ENCODE assay signal across 7 cellular contexts in genomic region chrX:48475295-48475694, GRCh38. TPM values are rescaled to one million over a fixed set of nuclear protein-coding genes. Genes with fewer than 3 reads are reported as not detected.
DNase-seq lines count a peak whose midpoint lies in the region; ATAC-seq and TF ChIP-seq lines count a peak whose summit lies in the region.

No MANE protein-coding gene starts in this region.

- in situ Hi-C loops in HAP-1 (cut with MboI; ENCODE audit: low sequenced_read_pairs), result loop anchor here (25.0 kb wide), 1 partner anchor 613 kb away; no protein-coding TSS in a partner anchor

- peaks cover 15% of the 10 kb centered on the region for H3K36me3 ChIP-seq in HAP-1 (replicated peaks)
- no peaks in the 10 kb centered on the region; the same call in 1 of the 2 replicates for H3K36me3 ChIP-seq in SK-N-MC (ENCODE audit: insufficient read depth, low read length)
- H3K36me3 ChIP-seq in skeletal muscle tissue (ENCODE audit: control insufficient read depth in 3 of 3, insufficient read depth in 3 of 3, low read length in 3 of 3), result no peaks in the 10 kb centered on the region

- no peaks in the 10 kb centered on the region for H3K27me3 ChIP-seq in HAP-1 (ENCODE audit: low read depth)
- H3K27me3 ChIP-seq in skeletal muscle tissue (ENCODE audit: control insufficient read depth in 3 of 3, insufficient read depth in 3 of 3, low read length in 3 of 3), result no peaks in the 10 kb centered on the region

- H3K9ac ChIP-seq in SK-N-MC (ENCODE audit: insufficient read length), result peak overlapping the region; percentile 91
- H3K9ac ChIP-seq in skeletal muscle tissue (ENCODE audit: low read depth in 1 of 3, low read length in 3 of 3), result peak overlapping the region; percentile 84 to 87 (median 85)

- DNase-seq in HAP-1 (ENCODE audit: low spot score in 2 of 2), result peak in 1 of 2 experiments; percentile 34
- DNase-seq in SK-N-MC (ENCODE audit: low read depth, low spot score), result no peak
- DNase-seq in fibroblast of the aortic adventitia (ENCODE audit: low read depth), result no peak
- DNase-seq in hippocampal formation (lab: John Stamatoyannopoulos, UW), result no peak
- DNase-seq in amygdala (lab: John Stamatoyannopoulos, UW), result no peak

- no peak for TF ChIP-seq CTCF in fibroblast of the aortic adventitia (IDR thresholded peaks at IDR 0.05; ENCODE audit: insufficient read depth, low read length)

- peak overlapping the region; percentile 92; the same call in 1 of the 2 replicates for H3K27ac ChIP-seq in SK-N-MC
- peak overlapping the region; percentile 57 for H3K27ac ChIP-seq in skeletal muscle tissue (ENCODE audit: low read depth, low read length)

- H3K4me1 ChIP-seq in HAP-1, result peaks cover 19% of the 10 kb centered on the region
- H3K4me1 ChIP-seq in skeletal muscle tissue (ENCODE audit: control insufficient read depth in 3 of 3, insufficient read depth in 3 of 3, low read length in 3 of 3), result peaks cover 0 to 6% (median 5%) of the 10 kb centered on the region in 3 donors

- no peak for ATAC-seq in HG02870 (IDR thresholded peaks at IDR 0.05; ENCODE audit: unreplicated experiment)

- H3K9me3 ChIP-seq in HAP-1 (no peaks in the 10 kb centered on the region), SK-N-MC (ENCODE audit: low read depth, low read length) (no peaks in the 10 kb centered on the region), skeletal muscle tissue (ENCODE audit: control insufficient read depth in 3 of 3, low read length in 3 of 3) (no peaks in the 10 kb centered on the region)

- H3K4me3 ChIP-seq in HAP-1 (peak overlapping the region; percentile 97), SK-N-MC (peak overlapping the region; percentile 89), fibroblast of the aortic adventitia (ENCODE audit: low read depth, low read length) (peak overlapping the region; percentile 82), skeletal muscle tissue (ENCODE audit: low read length in 3 of 3) (peak overlapping the region; percentile 75 to 84 (median 81))

RNA-seq across cellular contexts. Expression of gene FTSJ1, which starts 0.7 kb away (rescaled TPM):
- 22.7 and 55.0 TPM in 2 replicates for total RNA-seq in fibroblast of the aortic adventitia (ENCODE audit: low replicate concordance)
- 20.9 TPM for total RNA-seq in skeletal muscle tissue

RNA-seq across cellular contexts. Expression of gene SLC38A5, which starts 5.2 kb away (rescaled TPM):
- total RNA-seq in fibroblast of the aortic adventitia (ENCODE audit: low replicate concordance), result 10.2 and 97.0 TPM in 2 replicates
- 6.3 TPM for total RNA-seq in skeletal muscle tissue

RNA-seq across cellular contexts. Expression of gene PORCN, which starts 33.5 kb away (rescaled TPM):
- total RNA-seq in fibroblast of the aortic adventitia (ENCODE audit: low replicate concordance) (9.1 and 10.1 TPM in 2 replicates), skeletal muscle tissue (1.0 TPM)

RNA-seq across cellular contexts. Expression of gene EBP, which starts 46.3 kb away (rescaled TPM):
- total RNA-seq in fibroblast of the aortic adventitia (ENCODE audit: low replicate concordance) (30.7 and 49.2 TPM in 2 replicates), skeletal muscle tissue (21.4 TPM)
